In the genomic region with DNA sequence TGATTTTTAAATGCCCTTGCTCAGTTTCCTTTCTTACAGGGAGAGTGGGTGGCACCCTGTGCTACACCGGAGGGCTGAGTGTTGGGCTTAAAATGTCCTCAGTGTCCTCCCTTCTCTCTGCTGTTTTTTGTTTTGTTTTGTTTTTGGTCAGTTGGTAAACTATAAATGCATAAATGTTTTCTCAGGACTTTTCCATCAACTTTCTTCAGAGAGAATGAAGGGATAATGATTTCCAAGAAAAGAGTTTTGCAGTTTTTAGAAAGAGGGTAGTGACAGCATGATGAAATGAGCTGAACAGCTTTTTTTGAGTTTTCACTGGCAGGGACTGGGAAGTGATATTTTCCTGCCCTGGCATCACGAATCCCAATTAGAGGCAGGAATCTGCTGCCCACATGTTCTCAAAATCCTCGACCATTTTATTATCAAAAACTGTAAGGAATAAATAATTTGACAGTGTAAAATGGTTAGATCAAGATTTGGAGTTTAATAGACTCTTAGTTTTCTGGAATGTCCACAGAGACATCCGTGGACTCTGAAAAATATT, we compare ENCODE assay signal across 23 cellular contexts. TPM values are rescaled to one million over a fixed set of nuclear protein-coding genes. Genes with fewer than 3 reads are reported as not detected.
"Had no signal": no experiment of that assay in that cellular context is flagged by ENCODE, and none has a peak within 500 bp of the region (broad histone marks: within the 10 kb centered on the region; RNA-seq: fewer than 3 reads in every experiment).

No MANE protein-coding gene starts in this region.

- H3K4me3 Mint-ChIP-seq: activated B cell treated with CpG ODN at 0.5 μM for 24 hours; activated naive CD8-positive, alpha-beta T cell treated with anti-CD3 and anti-CD28 coated beads, Interleukin-2, amount 10 ng/mL, durations not matched to agents 7 days and 5 days; dendritic cell treated with granulocyte-macrophage colony-stimulating factor and Interleukin-4, amounts not matched to agents 40 ng/mL and 50 ng/mL, for 4 days; naive B cell had no signal

- H3K4me1 ChIP-seq: breast epithelium, right lobe of liver had no signal

- H3K9me3 Mint-ChIP-seq: activated B cell treated with CpG ODN at 0.5 μM for 24 hours; activated naive CD8-positive, alpha-beta T cell treated with anti-CD3 and anti-CD28 coated beads, Interleukin-2, amount 10 ng/mL, durations not matched to agents 7 days and 5 days; dendritic cell treated with granulocyte-macrophage colony-stimulating factor and Interleukin-4, amounts not matched to agents 40 ng/mL and 50 ng/mL, for 4 days; naive B cell had no signal

- H3K27me3 Mint-ChIP-seq: activated B cell treated with CpG ODN at 0.5 μM for 24 hours; dendritic cell treated with granulocyte-macrophage colony-stimulating factor and Interleukin-4, amounts not matched to agents 40 ng/mL and 50 ng/mL, for 4 days; naive B cell had no signal

- DNase-seq: activated B cell treated with CpG ODN at 0.5 μM for 24 hours; activated CD4-positive, alpha-beta T cell treated with anti-CD3 and anti-CD28 coated beads for 48 hours; activated CD8-positive, alpha-beta memory T cell treated with anti-CD3 and anti-CD28 coated beads, Interleukin-2, amount 50 U/mL, for 48 hours; activated gamma-delta T cell treated with Interleukin-2 at 50 U/mL for 16 hours; activated naive CD8-positive, alpha-beta T cell treated with anti-CD3 and anti-CD28 coated beads, Interleukin-2, amount 10 ng/mL, durations not matched to agents 7 days and 5 days; anterior cingulate cortex; cerebellar nuclear complex; effector memory CD4-positive, alpha-beta T cell; heart right ventricle; left cardiac atrium; lower lobe of right lung; naive B cell; psoas muscle; right lobe of liver; stimulated activated CD4-positive, alpha-beta T cell treated with anti-CD3 and anti-CD28 coated beads, Interleukin-2, amount 100 ng/mL, for 24 hours; stomach; SW 1271; uterus had no signal

- H3K4me3 ChIP-seq: breast epithelium, gastroesophageal sphincter, heart right ventricle, lower lobe of right lung, psoas muscle, right lobe of liver, stomach, uterus had no signal

- H3K27ac ChIP-seq: epithelial cell of prostate, lower lobe of right lung, psoas muscle, right lobe of liver had no signal

- H3K27ac Mint-ChIP-seq: activated B cell treated with CpG ODN at 0.5 μM for 24 hours; activated naive CD8-positive, alpha-beta T cell treated with anti-CD3 and anti-CD28 coated beads, Interleukin-2, amount 10 ng/mL, durations not matched to agents 7 days and 5 days; dendritic cell treated with granulocyte-macrophage colony-stimulating factor and Interleukin-4, amounts not matched to agents 40 ng/mL and 50 ng/mL, for 4 days had no signal

- ATAC-seq: gastroesophageal sphincter, heart right ventricle, left cardiac atrium, lower lobe of right lung, psoas muscle, right lobe of liver had no signal

- H3K36me3 Mint-ChIP-seq: activated naive CD8-positive, alpha-beta T cell treated with anti-CD3 and anti-CD28 coated beads, Interleukin-2, amount 10 ng/mL, durations not matched to agents 7 days and 5 days had no signal

- H3K36me3 ChIP-seq: breast epithelium, right lobe of liver, uterus had no signal

- H3K27me3 ChIP-seq: breast epithelium, gastroesophageal sphincter, heart right ventricle, right lobe of liver, stomach, uterus had no signal

- H3K9me3 ChIP-seq: breast epithelium, gastroesophageal sphincter, heart right ventricle, lower lobe of right lung, psoas muscle, right lobe of liver, stomach, uterus had no signal

RNA-seq across cellular contexts. Expression of gene LAMC1, which starts 15.2 kb away (rescaled TPM):
- total RNA-seq: T-helper 2 cell treated with Interferon-gamma antibody and Interleukin-4, amounts not matched to agents 100 ng/mL and 5 ng/mL, for 36 hours had no signal
